Comparison of ENCODE assay signal across 1 cellular context in the genomic region with DNA sequence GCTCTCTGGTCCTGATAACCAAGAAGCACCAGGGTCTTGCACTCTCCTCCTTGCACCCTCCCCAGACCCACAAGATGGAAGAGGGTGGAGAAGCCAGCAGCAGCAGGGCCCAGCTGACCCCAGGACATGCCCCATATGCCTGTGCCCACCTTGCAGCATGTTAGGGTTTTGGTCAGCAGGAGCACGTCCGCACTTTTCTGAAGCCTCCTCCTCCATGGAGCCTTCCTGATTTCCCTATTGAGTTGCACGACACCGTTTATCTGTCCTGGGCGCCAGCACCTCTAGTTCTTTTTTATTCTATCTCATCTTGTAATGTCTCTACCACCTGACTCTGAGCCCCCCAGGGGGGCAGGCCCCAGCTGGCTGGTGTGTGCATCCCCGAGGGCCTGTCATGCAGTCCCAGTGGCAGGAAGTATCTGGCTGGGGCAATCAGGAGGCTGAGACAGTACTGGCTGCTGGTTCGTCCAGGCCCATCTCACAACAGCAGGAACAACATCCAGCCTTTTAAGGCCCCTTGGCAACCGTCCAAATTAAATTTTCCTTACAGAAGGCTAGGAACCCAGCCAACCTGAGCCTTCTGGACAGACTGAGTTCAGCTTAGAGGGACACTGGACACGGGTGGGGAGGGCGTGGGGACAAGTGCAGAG.
TF ChIP-seq lines count a peak whose summit lies in the region.

No MANE protein-coding gene starts in this region.

TF ChIP-seq in SK-N-SH treated with all-trans-retinoic acid at 6 μM for 48 hours, 23 proteins besides CTCF, POLR2A, EP300 and RAD21 (continued from another document):
- no peak for TF ChIP-seq POU6F1 (CRISPR knock-in tag; IDR thresholded peaks at IDR 0.05; ENCODE audit: borderline replicate concordance, low read depth)
